11 cellular contexts compared by ENCODE assay signal in the genomic region with DNA sequence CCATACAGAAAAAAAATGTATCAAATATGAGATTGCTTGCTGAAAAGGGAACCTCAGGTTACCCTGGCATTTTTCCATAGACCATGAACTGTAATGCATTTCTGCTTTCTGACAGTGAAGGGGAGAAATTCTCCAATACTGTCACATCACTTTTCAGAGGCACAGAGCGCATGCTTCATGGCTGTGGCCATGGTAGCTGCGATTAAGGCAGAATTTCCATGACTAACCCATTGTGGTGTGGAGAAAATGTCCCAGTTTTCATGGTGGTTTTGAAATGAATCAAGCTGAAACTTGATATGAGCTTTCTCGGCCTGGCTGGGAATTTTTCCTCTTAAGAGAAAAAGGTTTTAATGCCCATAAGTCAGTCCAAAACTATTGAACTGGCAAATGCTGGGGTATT. TPM values are rescaled to one million over a fixed set of nuclear protein-coding genes. Genes with fewer than 3 reads are reported as not detected.
DNase-seq lines count a peak whose midpoint lies in the region; ATAC-seq and TF ChIP-seq lines count a peak whose summit lies in the region.
"Had no signal": no experiment of that assay in that cellular context is flagged by ENCODE, and none has a peak within 500 bp of the region (broad histone marks: within the 10 kb centered on the region; RNA-seq: fewer than 3 reads in every experiment).

No MANE protein-coding gene starts in this region.

- peaks cover 47% of the 10 kb centered on the region for H3K4me1 Mint-ChIP-seq in activated T-helper 1 cell treated with anti-CD3 and anti-CD28 coated beads, Interleukin-12 subunit alpha, Interleukin-12 subunit beta, Interleukin-2, Interleukin-4 antibody, amounts not matched to agents 30 ng/mL and 10 ng/mL and 1 ng/mL, durations not matched to agents 14 hours and 24 hours and 36 hours (ENCODE audit: low read depth)
- H3K4me1 Mint-ChIP-seq in osteocyte (ENCODE audit: unreplicated experiment) (peaks cover 3% of the 10 kb centered on the region), T-cell (peaks cover 0 to 32% (median 6%) of the 10 kb centered on the region in 3 donors)

- no peaks in the 10 kb centered on the region for H3K27me3 Mint-ChIP-seq in activated T-helper 1 cell treated with anti-CD3 and anti-CD28 coated beads, Interleukin-12 subunit alpha, Interleukin-12 subunit beta, Interleukin-2, Interleukin-4 antibody, amounts not matched to agents 30 ng/mL and 10 ng/mL and 1 ng/mL, durations not matched to agents 14 hours and 24 hours and 36 hours (ENCODE audit: insufficient read depth)
- H3K27me3 Mint-ChIP-seq in osteocyte (ENCODE audit: unreplicated experiment) (no peaks in the 10 kb centered on the region), T-cell (peaks cover 0 to 9% of the 10 kb centered on the region in 2 donors)

- no peaks in the 10 kb centered on the region for H3K9me3 Mint-ChIP-seq in activated T-helper 1 cell treated with anti-CD3 and anti-CD28 coated beads, Interleukin-12 subunit alpha, Interleukin-12 subunit beta, Interleukin-2, Interleukin-4 antibody, amounts not matched to agents 30 ng/mL and 10 ng/mL and 1 ng/mL, durations not matched to agents 14 hours and 24 hours and 36 hours
- H3K9me3 Mint-ChIP-seq in osteocyte (ENCODE audit: unreplicated experiment): peaks cover 4% of the 10 kb centered on the region
- H3K9me3 Mint-ChIP-seq in T-cell: no peaks in the 10 kb centered on the region

- H3K27ac Mint-ChIP-seq in activated T-helper 1 cell treated with anti-CD3 and anti-CD28 coated beads, Interleukin-12 subunit alpha, Interleukin-12 subunit beta, Interleukin-2, Interleukin-4 antibody, amounts not matched to agents 30 ng/mL and 10 ng/mL and 1 ng/mL, durations not matched to agents 14 hours and 24 hours and 36 hours: peak overlapping the region; percentile 58
- H3K27ac Mint-ChIP-seq in osteocyte (ENCODE audit: unreplicated experiment): no peak overlapping the region
- H3K27ac Mint-ChIP-seq in T-cell: peak overlapping the region in 1 of 2 donors; percentile 83

- DNase-seq in GM03348 (ENCODE audit: low spot score): peak; percentile 19
- DNase-seq in activated T-helper 1 cell treated with anti-CD3 and anti-CD28 coated beads, Interleukin-12 subunit alpha, Interleukin-12 subunit beta, Interleukin-2, Interleukin-4 antibody, amounts not matched to agents 30 ng/mL and 10 ng/mL and 1 ng/mL, durations not matched to agents 14 hours and 24 hours and 36 hours (ENCODE audit: low spot score): no peak
- peak; percentile 38 for DNase-seq in osteocyte (ENCODE audit: extremely low spot score, unreplicated experiment)
- no peak for DNase-seq in DMS153 (lab: John Stamatoyannopoulos, UW)
- DNase-seq in T-cell: no peak
- DNase-seq: body of pancreas, NCI-H1694, right cardiac atrium had no signal

- CTCF ChIA-PET in T-cell (lab: Charles Lee): interaction anchor here in 1 of 2 donors (0.6 kb wide), 1 partner anchor 19 kb away, joined by 5 read pairs; no protein-coding TSS in a partner anchor

- no peak for TF ChIP-seq CTCF in osteocyte (IDR thresholded peaks at IDR 0.05)

- peaks cover 7% of the 10 kb centered on the region for H3K36me3 Mint-ChIP-seq in activated T-helper 1 cell treated with anti-CD3 and anti-CD28 coated beads, Interleukin-12 subunit alpha, Interleukin-12 subunit beta, Interleukin-2, Interleukin-4 antibody, amounts not matched to agents 30 ng/mL and 10 ng/mL and 1 ng/mL, durations not matched to agents 14 hours and 24 hours and 36 hours (ENCODE audit: low read depth)
- H3K36me3 Mint-ChIP-seq in osteocyte (ENCODE audit: unreplicated experiment) (peaks cover 3% of the 10 kb centered on the region), T-cell (peaks cover 8% of the 10 kb centered on the region)

- ATAC-seq in HG02852 (IDR thresholded peaks at IDR 0.05; ENCODE audit: unreplicated experiment): peak; percentile 42
- no peak for ATAC-seq in GM21423 (IDR thresholded peaks at IDR 0.05; ENCODE audit: unreplicated experiment)
- ATAC-seq in GM19395 (IDR thresholded peaks at IDR 0.05; ENCODE audit: unreplicated experiment): no peak
- no peak for ATAC-seq in T-cell (replicated peaks in 1 of 4)
- ATAC-seq: body of pancreas, right cardiac atrium had no signal

- peak overlapping the region; percentile 12 for H3K4me3 Mint-ChIP-seq in activated T-helper 1 cell treated with anti-CD3 and anti-CD28 coated beads, Interleukin-12 subunit alpha, Interleukin-12 subunit beta, Interleukin-2, Interleukin-4 antibody, amounts not matched to agents 30 ng/mL and 10 ng/mL and 1 ng/mL, durations not matched to agents 14 hours and 24 hours and 36 hours
- H3K4me3 Mint-ChIP-seq in osteocyte (ENCODE audit: unreplicated experiment): no peak overlapping the region
- no peak overlapping the region for H3K4me3 Mint-ChIP-seq in T-cell

- intact Hi-C loops in activated T-helper 1 cell treated with anti-CD3 and anti-CD28 coated beads, Interleukin-12 subunit alpha, Interleukin-12 subunit beta, Interleukin-2, Interleukin-4 antibody, amounts not matched to agents 30 ng/mL and 10 ng/mL and 1 ng/mL, durations not matched to agents 14 hours and 24 hours and 36 hours (cut with micrococcal nuclease): loop anchor here (1.0 to 2.0 kb wide), 5 partner anchors 12 to 286 kb away; no protein-coding TSS in a partner anchor

- POLR2A ChIA-PET in T-cell (lab: Charles Lee): interaction anchor here in 1 of 2 donors (0.7 kb wide), 1 partner anchor 17 kb away, joined by 3 read pairs; no protein-coding TSS in a partner anchor

RNA-seq across cellular contexts. Expression of gene MAP3K15, which starts 39.5 kb away (rescaled TPM):
- 0.10 and 0.18 TPM in 2 replicates for total RNA-seq in activated T-helper 1 cell treated with anti-CD3 and anti-CD28 coated beads, Interleukin-12 subunit alpha, Interleukin-12 subunit beta, Interleukin-2, Interleukin-4 antibody, amounts not matched to agents 30 ng/mL and 10 ng/mL and 1 ng/mL, durations not matched to agents 14 hours and 24 hours and 36 hours
- total RNA-seq in osteocyte (0.68 TPM in 1 of 2 replicates, not detected in the other), T-cell (under 1 TPM in 2 of 5 donors, not detected in 3; 0.09 to 0.23 TPM)

Comparison
In these comparisons a context has a peak if more than half of its experiments do, and no peak if none do; other contexts are left out.
1. DNase-seq: peak in GM03348 (single experiment) and osteocyte (single experiment); none in activated T-helper 1 cell treated with anti-CD3 and anti-CD28 coated beads, Interleukin-12 subunit alpha, Interleukin-12 subunit beta, Interleukin-2, Interleukin-4 antibody, amounts not matched to agents 30 ng/mL and 10 ng/mL and 1 ng/mL, durations not matched to agents 14 hours and 24 hours and 36 hours (single experiment), DMS153 (single experiment) and T-cell (0 of 34).